8 cellular contexts compared by ENCODE assay signal in genomic region chr2:219542931-219543595, GRCh38. TPM values are rescaled to one million over a fixed set of nuclear protein-coding genes. Genes with fewer than 3 reads are reported as not detected.
A peak's percentile ranks its signal among the peaks of the same experiment; 100 is the strongest.
DNase-seq lines count a peak whose midpoint lies in the region; ATAC-seq and TF ChIP-seq lines count a peak whose summit lies in the region.

No MANE protein-coding gene starts in this region.

- H3K27ac Mint-ChIP-seq in activated CD8-positive, alpha-beta T cell treated with anti-CD3 and anti-CD28 coated beads, Interleukin-2, amount 10 ng/mL, durations not matched to agents 7 days and 5 days = peak overlapping the region; percentile 63

- WGBS in heart left ventricle, 4 donors = 0 to 1% (median 0%) methylated on average over 32 to 66 of the region's 66 CpGs

- CTCF ChIA-PET in activated CD8-positive, alpha-beta T cell treated with anti-CD3 and anti-CD28 coated beads, Interleukin-2, amount 10 ng/mL, durations not matched to agents 7 days and 5 days (lab: Charles Lee) = interaction anchor here (1.0 to 5.9 kb wide), 12 partner anchors 9 to 155 kb away, joined by 3 to 39 read pairs (median 6); partner anchors contain the start of genes DNPEP and STK11IP

- TF ChIP-seq POLR2A in heart left ventricle (IDR thresholded peaks at IDR 0.05) = no peak

- no peak overlapping the region for H3K9ac ChIP-seq in rectal smooth muscle tissue (ENCODE audit: low read length)

- H3K4me1 Mint-ChIP-seq in activated CD8-positive, alpha-beta T cell treated with anti-CD3 and anti-CD28 coated beads, Interleukin-2, amount 10 ng/mL, durations not matched to agents 7 days and 5 days (ENCODE audit: low read depth) = peaks cover 25% of the 10 kb centered on the region

- no peaks in the 10 kb centered on the region for H3K9me3 Mint-ChIP-seq in activated CD8-positive, alpha-beta T cell treated with anti-CD3 and anti-CD28 coated beads, Interleukin-2, amount 10 ng/mL, durations not matched to agents 7 days and 5 days (ENCODE audit: insufficient read depth)

- H3K4me3 ChIP-seq in heart left ventricle (peak overlapping the region; percentile 46 to 92 (median 73)), rectal smooth muscle tissue (ENCODE audit: low read length) (peak overlapping the region; percentile 66)

- peaks cover 0 to 43% (median 28%) of the 10 kb centered on the region in 12 donors for H3K4me1 ChIP-seq in heart left ventricle
- peaks cover 4% of the 10 kb centered on the region for H3K4me1 ChIP-seq in rectal smooth muscle tissue (ENCODE audit: control insufficient read depth, insufficient read depth, low read length)

- H3K27me3 Mint-ChIP-seq in activated CD8-positive, alpha-beta T cell treated with anti-CD3 and anti-CD28 coated beads, Interleukin-2, amount 10 ng/mL, durations not matched to agents 7 days and 5 days (ENCODE audit: low read depth) = peaks cover 24% of the 10 kb centered on the region

- H3K27me3 ChIP-seq in heart left ventricle (peaks cover 0 to 21% (median 0%) of the 10 kb centered on the region in 9 donors), rectal smooth muscle tissue (ENCODE audit: control insufficient read depth, insufficient read depth, low read length) (no peaks in the 10 kb centered on the region)

- H3K27ac ChIP-seq in heart left ventricle = peak overlapping the region; percentile 43 to 97 (median 88)
- peak overlapping the region; percentile 79 for H3K27ac ChIP-seq in rectal smooth muscle tissue (ENCODE audit: low read depth, low read length)

- peak overlapping the region; percentile 73 for H3K4me3 Mint-ChIP-seq in activated CD8-positive, alpha-beta T cell treated with anti-CD3 and anti-CD28 coated beads, Interleukin-2, amount 10 ng/mL, durations not matched to agents 7 days and 5 days

- peaks cover 3% of the 10 kb centered on the region for H3K36me3 Mint-ChIP-seq in activated CD8-positive, alpha-beta T cell treated with anti-CD3 and anti-CD28 coated beads, Interleukin-2, amount 10 ng/mL, durations not matched to agents 7 days and 5 days (ENCODE audit: low read depth)

- peak; percentile 35 for ATAC-seq in GM21381 (IDR thresholded peaks at IDR 0.05; ENCODE audit: unreplicated experiment)
- ATAC-seq in HG03571 (IDR thresholded peaks at IDR 0.05; ENCODE audit: unreplicated experiment) = peak; percentile 33
- ATAC-seq in activated CD8-positive, alpha-beta T cell treated with anti-CD3 and anti-CD28 coated beads, Interleukin-2, amount 10 ng/mL, durations not matched to agents 7 days and 5 days = peak; percentile 56
- ATAC-seq in heart left ventricle = peak in 3 of 4 donors; percentile 0 to 36 (median 28)

- POLR2A ChIA-PET in activated CD8-positive, alpha-beta T cell treated with anti-CD3 and anti-CD28 coated beads, Interleukin-2, amount 10 ng/mL, durations not matched to agents 7 days and 5 days (lab: Charles Lee) = interaction anchor here (0.8 kb wide), 1 partner anchor 54 kb away, joined by 4 read pairs; the partner anchor contains the start of gene STK11IP

- peaks cover 0 to 32% (median 27%) of the 10 kb centered on the region in 9 donors for H3K36me3 ChIP-seq in heart left ventricle
- peaks cover 3% of the 10 kb centered on the region for H3K36me3 ChIP-seq in rectal smooth muscle tissue (ENCODE audit: control insufficient read depth, insufficient read depth, low read length)

- intact Hi-C loops in heart left ventricle (cut with DNase I) = loop anchor here (1.0 to 10.0 kb wide), 12 partner anchors 54 to 149 kb away; partner anchors contain the start of gene STK11IP (in 1 of the 10)

- peak; percentile 20 for DNase-seq in NCI-H146 (lab: John Stamatoyannopoulos, UW)
- DNase-seq in NCI-H146 treated with DMSO at 0.1 percent for 48 hours (lab: John Stamatoyannopoulos, UW; ENCODE audit: unreplicated experiment) = no peak
- peak; percentile 27 for DNase-seq in activated CD8-positive, alpha-beta T cell treated with anti-CD3 and anti-CD28 coated beads, Interleukin-2, amount 10 ng/mL, durations not matched to agents 7 days and 5 days
- DNase-seq in heart left ventricle = peak in 2 of 5 donors; percentile 42 to 80
- no peak for DNase-seq in NCI-H1105 (lab: John Stamatoyannopoulos, UW)

- no peak for TF ChIP-seq CTCF in heart left ventricle (IDR thresholded peaks at IDR 0.05)

- no peaks in the 10 kb centered on the region for H3K9me3 ChIP-seq in heart left ventricle

RNA-seq across cellular contexts. Expression of gene CHPF, which starts 0.5 kb away (rescaled TPM):
- 1 to 10 TPM; 7.1 to 7.3 TPM for total RNA-seq in activated CD8-positive, alpha-beta T cell treated with anti-CD3 and anti-CD28 coated beads, Interleukin-2, amount 10 ng/mL, durations not matched to agents 7 days and 5 days
- total RNA-seq in heart left ventricle = 100 to 1,000 TPM in 6 of 9 donors, 10 to 100 TPM in 3; 77.9 to 196 (median 138) TPM
- 100 to 1,000 TPM in 1 of 2 donors, 10 to 100 TPM in 1; 74.1 to 209 TPM for polyA plus RNA-seq in heart left ventricle

RNA-seq across cellular contexts. Expression of gene TMEM198, which starts 0.8 kb away (rescaled TPM):
- under 1 TPM; 0.47 to 0.60 TPM for total RNA-seq in activated CD8-positive, alpha-beta T cell treated with anti-CD3 and anti-CD28 coated beads, Interleukin-2, amount 10 ng/mL, durations not matched to agents 7 days and 5 days
- 1 to 10 TPM in 8 of 9 donors, under 1 TPM in 1; 0.65 to 4.7 (median 2.3) TPM for total RNA-seq in heart left ventricle
- 10 to 100 TPM in 1 of 2 donors, 1 to 10 TPM in 1; 2.2 to 10.2 TPM for polyA plus RNA-seq in heart left ventricle

RNA-seq across cellular contexts. Expression of gene OBSL1, which starts 28.3 kb away (rescaled TPM):
- under 1 TPM; 0.18 to 0.45 TPM for total RNA-seq in activated CD8-positive, alpha-beta T cell treated with anti-CD3 and anti-CD28 coated beads, Interleukin-2, amount 10 ng/mL, durations not matched to agents 7 days and 5 days
- total RNA-seq in heart left ventricle = 100 to 1,000 TPM; 149 to 230 (median 178) TPM
- polyA plus RNA-seq in heart left ventricle = 100 to 1,000 TPM in 1 of 2 donors, 10 to 100 TPM in 1; 88.1 to 177 TPM

RNA-seq across cellular contexts. Expression of gene ASIC4, which starts 28.8 kb away (rescaled TPM):
- not detected for total RNA-seq in activated CD8-positive, alpha-beta T cell treated with anti-CD3 and anti-CD28 coated beads, Interleukin-2, amount 10 ng/mL, durations not matched to agents 7 days and 5 days
- under 1 TPM in 1 of 9 donors, not detected in 8; 0.10 TPM for total RNA-seq in heart left ventricle
- under 1 TPM; 0.03 to 0.08 TPM for polyA plus RNA-seq in heart left ventricle

RNA-seq across cellular contexts. Expression of gene INHA, which starts 29.0 kb away (rescaled TPM):
- total RNA-seq in activated CD8-positive, alpha-beta T cell treated with anti-CD3 and anti-CD28 coated beads, Interleukin-2, amount 10 ng/mL, durations not matched to agents 7 days and 5 days = not detected
- 10 to 100 TPM in 1 of 9 donors, 1 to 10 TPM in 7, under 1 TPM in 1; 0.52 to 14.2 (median 1.8) TPM for total RNA-seq in heart left ventricle
- polyA plus RNA-seq in heart left ventricle = 10 to 100 TPM in 1 of 2 donors, 1 to 10 TPM in 1; 5.5 to 12.0 TPM

Comparison
In these comparisons a context has a peak if more than half of its experiments do, and no peak if none do; other contexts are left out.
1. DNase-seq: peak in NCI-H146 (single experiment) and activated CD8-positive, alpha-beta T cell treated with anti-CD3 and anti-CD28 coated beads, Interleukin-2, amount 10 ng/mL, durations not matched to agents 7 days and 5 days (single experiment); none in NCI-H146 treated with DMSO at 0.1 percent for 48 hours (single experiment) and NCI-H1105 (single experiment).
2. RNA of gene CHPF, which starts 0.5 kb away (total RNA-seq): 77.9 to 196 TPM in heart left ventricle; 7.1 to 7.3 TPM in activated CD8-positive, alpha-beta T cell treated with anti-CD3 and anti-CD28 coated beads, Interleukin-2, amount 10 ng/mL, durations not matched to agents 7 days and 5 days; every median in the first group is over 4 times any median in the second.
3. RNA of gene OBSL1, which starts 28.3 kb away (total RNA-seq): 149 to 230 TPM in heart left ventricle; 0.18 to 0.45 TPM in activated CD8-positive, alpha-beta T cell treated with anti-CD3 and anti-CD28 coated beads, Interleukin-2, amount 10 ng/mL, durations not matched to agents 7 days and 5 days; every median in the first group is over 100 times any median in the second.
4. Peak in every context shown above with its lines, with median percentiles within 50 percentile points of each other: ATAC-seq.